In genomic region chr17:68035131-68035522, GRCh38 we compare ENCODE assay signal across 1 cellular context.
TF ChIP-seq lines count a peak whose summit lies in the region.

No MANE protein-coding gene starts in this region.

TF ChIP-seq in HepG2, 621 proteins besides CTCF, POLR2A, EP300 and RAD21 (continued from another document and continues in another):
- 0 out of 2 replicates have a peak, but pooled peaks have one; percentile 8 for TF ChIP-seq FOXA3 (CRISPR knock-in tag; IDR thresholded peaks at IDR 0.05)
- TF ChIP-seq ZNF335 (CRISPR knock-in tag; IDR thresholded peaks at IDR 0.05) = peak; percentile 7; the same call in 1 of the 2 replicates
- no peak for TF ChIP-seq TP53 (CRISPR knock-in tag; conservative IDR thresholded peaks at IDR 0.05)
- TF ChIP-seq LRRFIP1 (CRISPR knock-in tag; conservative IDR thresholded peaks at IDR 0.05) = no peak
- TF ChIP-seq POGK (CRISPR knock-in tag; conservative IDR thresholded peaks at IDR 0.05) = no peak
- TF ChIP-seq ZNF256 (CRISPR knock-in tag; conservative IDR thresholded peaks at IDR 0.05) = no peak
- TF ChIP-seq HOXA9 (CRISPR knock-in tag; IDR thresholded peaks at IDR 0.05; ENCODE audit: borderline replicate concordance) = no peak
- 0 out of 4 replicates have a peak, but pooled peaks of 1 of the 2 experiments have one; percentile 8 for TF ChIP-seq KLF16 (CRISPR knock-in tag; IDR thresholded peaks at IDR 0.05)
- no peak for TF ChIP-seq ZNF138 (CRISPR knock-in tag; IDR thresholded peaks at IDR 0.05; ENCODE audit: low read depth)
- TF ChIP-seq SIX1 (CRISPR knock-in tag; IDR thresholded peaks at IDR 0.05; ENCODE audit: borderline replicate concordance) = peak; percentile 10; the same call in 1 of the 2 replicates
- no peak for TF ChIP-seq NFE2L1 (CRISPR knock-in tag; IDR thresholded peaks at IDR 0.05; ENCODE audit: borderline replicate concordance)
- no peak for TF ChIP-seq SIN3B (IDR thresholded peaks at IDR 0.05; ENCODE audit: low read length)
- no peak for TF ChIP-seq MAFF (IDR thresholded peaks at IDR 0.05; ENCODE audit: low read depth, low read length)
- TF ChIP-seq ZNF546 (CRISPR knock-in tag; conservative IDR thresholded peaks at IDR 0.05) = no peak
- TF ChIP-seq ZNF20 (CRISPR knock-in tag; IDR thresholded peaks at IDR 0.05) = 0 out of 2 replicates have a peak, but pooled peaks have one; percentile 39
- no peak for TF ChIP-seq RBFOX2 (IDR thresholded peaks at IDR 0.05; ENCODE audit: low read depth, low read length)
- no peak for TF ChIP-seq ZNF547 (CRISPR knock-in tag; IDR thresholded peaks at IDR 0.05)
- TF ChIP-seq ZNF580 (CRISPR knock-in tag; IDR thresholded peaks at IDR 0.05; ENCODE audit: borderline replicate concordance, low read depth) = no peak
- no peak for TF ChIP-seq GTF2F1 (IDR thresholded peaks at IDR 0.05; ENCODE audit: low read length)
- TF ChIP-seq ZNF44 (CRISPR knock-in tag; IDR thresholded peaks at IDR 0.05) = no peak
- no peak for TF ChIP-seq ZMAT5 (CRISPR knock-in tag; IDR thresholded peaks at IDR 0.05; ENCODE audit: borderline replicate concordance, low read depth)
- no peak for TF ChIP-seq ZNF616 (CRISPR knock-in tag; IDR thresholded peaks at IDR 0.05; ENCODE audit: low read depth)
- no peak for TF ChIP-seq HBP1 (CRISPR knock-in tag; IDR thresholded peaks at IDR 0.05; ENCODE audit: low read depth)
- no peak for TF ChIP-seq PRDM4 (CRISPR knock-in tag; IDR thresholded peaks at IDR 0.05; ENCODE audit: borderline replicate concordance)
- peak; percentile 31 for TF ChIP-seq U2AF1 (optimal IDR thresholded peaks at IDR 0.05; ENCODE audit: low read depth, low read length)
- 0 out of 2 replicates have a peak, but pooled peaks have one; percentile 15 for TF ChIP-seq MLX (CRISPR knock-in tag; IDR thresholded peaks at IDR 0.05)
- TF ChIP-seq ZNF337 (CRISPR knock-in tag; IDR thresholded peaks at IDR 0.05; ENCODE audit: borderline replicate concordance, low read depth) = no peak
- TF ChIP-seq ZNF263 (CRISPR knock-in tag; IDR thresholded peaks at IDR 0.05) = peak; percentile 78
- TF ChIP-seq ZBED4 (CRISPR knock-in tag; IDR thresholded peaks at IDR 0.05; ENCODE audit: borderline replicate concordance) = no peak
- TF ChIP-seq CENPX (CRISPR knock-in tag; IDR thresholded peaks at IDR 0.05) = no peak
- no peak for TF ChIP-seq NFE2L2 (IDR thresholded peaks at IDR 0.05; ENCODE audit: low read length)
- no peak for TF ChIP-seq SNRNP70 (IDR thresholded peaks at IDR 0.05; ENCODE audit: low read depth, low read length)
- no peak for TF ChIP-seq ZNF782 (CRISPR knock-in tag; IDR thresholded peaks at IDR 0.05; ENCODE audit: borderline replicate concordance)
- TF ChIP-seq ZNF839 (CRISPR knock-in tag; IDR thresholded peaks at IDR 0.05; ENCODE audit: borderline replicate concordance) = no peak
- peak; percentile 17; the same call in 1 of the 2 replicates for TF ChIP-seq NAIF1 (CRISPR knock-in tag; IDR thresholded peaks at IDR 0.05; ENCODE audit: borderline replicate concordance)
- no peak for TF ChIP-seq NBN (conservative IDR thresholded peaks at IDR 0.05)
- TF ChIP-seq RARG (CRISPR knock-in tag; IDR thresholded peaks at IDR 0.05; ENCODE audit: low read depth) = no peak
- no peak for TF ChIP-seq PATZ1 (CRISPR knock-in tag; IDR thresholded peaks at IDR 0.05)
- TF ChIP-seq PAX8 (CRISPR knock-in tag; IDR thresholded peaks at IDR 0.05; ENCODE audit: borderline replicate concordance) = no peak
- TF ChIP-seq ZNF225 (CRISPR knock-in tag; IDR thresholded peaks at IDR 0.05) = no peak
- no peak for TF ChIP-seq ELK4 (CRISPR knock-in tag; IDR thresholded peaks at IDR 0.05; ENCODE audit: borderline replicate concordance)
- no peak for TF ChIP-seq IRF2 (CRISPR knock-in tag; IDR thresholded peaks at IDR 0.05)
- peak; percentile 13 for TF ChIP-seq XRCC5 (optimal IDR thresholded peaks at IDR 0.05; ENCODE audit: low read length)
- no peak for TF ChIP-seq JARID2 (CRISPR knock-in tag; IDR thresholded peaks at IDR 0.05; ENCODE audit: insufficient replicate concordance)
- TF ChIP-seq THAP11 (CRISPR knock-in tag; IDR thresholded peaks at IDR 0.05) = peak; percentile 94
- no peak for TF ChIP-seq ZNF790 (CRISPR knock-in tag; IDR thresholded peaks at IDR 0.05; ENCODE audit: borderline replicate concordance)
- no peak for TF ChIP-seq ATF7-NPFF (CRISPR knock-in tag; IDR thresholded peaks at IDR 0.05; ENCODE audit: low read depth)
- no peak for TF ChIP-seq ZNF619 (CRISPR knock-in tag; IDR thresholded peaks at IDR 0.05)
- TF ChIP-seq EED (CRISPR knock-in tag; IDR thresholded peaks at IDR 0.05) = no peak
- no peak for TF ChIP-seq ZFP36L1 (CRISPR knock-in tag; IDR thresholded peaks at IDR 0.05)
- TF ChIP-seq ZNF143 (CRISPR knock-in tag; IDR thresholded peaks at IDR 0.05) = peak; percentile 88
- TF ChIP-seq ZNF180 (CRISPR knock-in tag; IDR thresholded peaks at IDR 0.05; ENCODE audit: borderline replicate concordance, low read depth) = no peak
- no peak for TF ChIP-seq CBX5 (CRISPR knock-in tag; IDR thresholded peaks at IDR 0.05; ENCODE audit: borderline replicate concordance)
- TF ChIP-seq RELA (CRISPR knock-in tag; IDR thresholded peaks at IDR 0.05) = no peak
- TF ChIP-seq SALL1 (CRISPR knock-in tag; IDR thresholded peaks at IDR 0.05) = no peak
